Comparison of ENCODE assay signal across 1 cellular context in the genomic region with DNA sequence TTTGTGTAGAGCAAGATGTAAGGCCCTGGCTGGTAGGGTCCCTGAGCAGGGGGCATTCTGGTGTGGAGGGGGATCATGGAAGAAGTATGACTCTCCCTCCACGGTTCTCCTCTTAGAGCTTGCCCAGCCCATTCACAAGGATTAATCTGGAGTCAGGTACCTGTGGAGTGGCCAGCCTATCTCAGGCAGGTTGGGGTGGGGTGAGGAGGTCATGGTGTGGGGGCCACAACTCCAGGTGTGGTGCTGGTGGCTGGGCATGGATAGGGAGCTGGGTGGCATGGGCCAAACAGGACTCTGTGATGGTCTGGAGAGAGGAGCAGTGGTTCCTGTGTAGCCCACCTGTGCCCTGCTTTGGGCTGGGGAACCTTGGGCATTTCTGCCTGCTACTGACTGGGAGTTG.
TF ChIP-seq lines count a peak whose summit lies in the region.

No MANE protein-coding gene starts in this region.

TF ChIP-seq in SK-N-SH treated with all-trans-retinoic acid at 6 μM for 48 hours, 23 proteins besides CTCF, POLR2A, EP300 and RAD21 (continued from another document):
- no peak for TF ChIP-seq ZNF70 (CRISPR knock-in tag; IDR thresholded peaks at IDR 0.05)
